ENCODE assay signal across 8 cellular contexts in the genomic region with DNA sequence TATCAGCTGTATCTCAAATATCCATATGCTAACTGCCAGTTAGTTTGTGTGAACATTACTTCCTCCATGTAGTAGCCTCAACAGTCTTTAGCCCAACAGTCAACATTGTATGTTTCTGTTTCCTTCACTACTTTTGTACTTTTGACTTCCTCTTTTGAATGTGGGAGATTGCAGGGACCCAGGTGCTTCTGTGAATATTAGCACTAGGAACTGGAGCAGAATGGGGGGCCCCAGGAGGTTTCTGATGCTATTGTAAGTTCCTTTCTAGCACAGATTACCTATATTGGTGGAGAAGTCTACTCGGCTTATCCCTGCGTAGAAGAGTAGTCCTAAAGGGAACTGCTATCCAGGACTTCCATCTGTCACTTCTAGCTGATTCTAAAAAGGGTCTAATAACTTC. TPM values are rescaled to one million over a fixed set of nuclear protein-coding genes. Genes with fewer than 3 reads are reported as not detected.
DNase-seq lines count a peak whose midpoint lies in the region; ATAC-seq and TF ChIP-seq lines count a peak whose summit lies in the region.

No MANE protein-coding gene starts in this region.

- no peaks in the 10 kb centered on the region for H3K27me3 ChIP-seq in breast epithelium

- H3K36me3 ChIP-seq in OCI-LY7 (ENCODE audit: insufficient read depth, low read length) (no peaks in the 10 kb centered on the region), breast epithelium (no peaks in the 10 kb centered on the region)

- intact Hi-C loops in OCI-LY7 (cut with micrococcal nuclease; ENCODE audit: unreplicated experiment), result loop anchor here (1.0 kb wide), 1 partner anchor 105 kb away; no protein-coding TSS in a partner anchor
- intact Hi-C loops in breast epithelium (cut with DNase I; ENCODE audit: low total_unique reads), result no loop called here

- peak overlapping the region; percentile 27; the same call in 1 of the 2 replicates for H3K4me2 ChIP-seq in OCI-LY7 (ENCODE audit: low read length)

- no peaks in the 10 kb centered on the region; the same call in 1 of the 2 replicates for H3K27me3 Mint-ChIP-seq in HFFc6 (ENCODE audit: insufficient read depth)

- BruUV-seq in OCI-LY7 (replicated peaks; lab: Mats Ljungman, UMichigan), result no TSS peak

- peak overlapping the region; percentile 52; the same call in 1 of the 2 replicates for H3K4me3 Mint-ChIP-seq in HFFc6

- H3K9me3 Mint-ChIP-seq in HFFc6, result no peaks in the 10 kb centered on the region

- CTCF ChIA-PET in OCI-LY7 (lab: Charles Lee; ENCODE audit: unreplicated experiment), result interaction anchor here (1.0 kb wide), 1 partner anchor 129 kb away, joined by 4 read pairs; no protein-coding TSS in a partner anchor

- H3K9me3 ChIP-seq in OCI-LY7 (ENCODE audit: low read length), result no peaks in the 10 kb centered on the region
- H3K9me3 ChIP-seq in breast epithelium, result no peaks in the 10 kb centered on the region

- no peaks in the 10 kb centered on the region for H4K20me1 ChIP-seq in OCI-LY7 (ENCODE audit: insufficient read depth, low read length)

- H3K4me3 ChIP-seq in OCI-LY7 (ENCODE audit: low read depth, low read length, poor library complexity, severe bottlenecking), result no peak overlapping the region
- no peak overlapping the region for H3K4me3 ChIP-seq in breast epithelium

- no peaks in the 10 kb centered on the region for H3K79me2 ChIP-seq in OCI-LY7 (ENCODE audit: insufficient read depth, low read depth, low read length)

- peak overlapping the region; percentile 80 for H3K27ac Mint-ChIP-seq in HFFc6

- POLR2A ChIA-PET in OCI-LY7 (lab: Charles Lee), result interaction anchor here (0.7 to 1.1 kb wide), 5 partner anchors 12 to 213 kb away, joined by 3 to 6 read pairs (median 4); no protein-coding TSS in a partner anchor

- no peaks in the 10 kb centered on the region for H3K9me2 ChIP-seq in OCI-LY7 (ENCODE audit: insufficient read depth, low read length)

- TF ChIP-seq CTCF in HFFc6 (IDR thresholded peaks at IDR 0.05) (no peak), OCI-LY7 (conservative IDR thresholded peaks at IDR 0.05; ENCODE audit: low read length) (no peak), breast epithelium (IDR thresholded peaks at IDR 0.05) (no peak)

- H3K27ac ChIP-seq in OCI-LY7 (ENCODE audit: low read depth, low read length, poor library complexity, severe bottlenecking), result peak overlapping the region; percentile 2
- no peak overlapping the region for H3K27ac ChIP-seq in breast epithelium

- ATAC-seq in GM18505 (IDR thresholded peaks at IDR 0.05; ENCODE audit: unreplicated experiment), result peak; percentile 29

- H3K4me1 Mint-ChIP-seq in HFFc6 (ENCODE audit: low read depth), result peaks cover 65% of the 10 kb centered on the region

- no peaks in the 10 kb centered on the region for H3K36me3 Mint-ChIP-seq in HFFc6 (ENCODE audit: low read depth)

- TF ChIP-seq POLR2A in GM18505 (IDR thresholded peaks at IDR 0.05; ENCODE audit: borderline replicate concordance, extremely low read depth, insufficient read depth, insufficient read length) (no peak), breast epithelium (IDR thresholded peaks at IDR 0.05) (no peak)

- DNase-seq in HFFc6 (no peak), OCI-LY7 (ENCODE audit: low spot score) (peak; percentile 88), midbrain (lab: John Stamatoyannopoulos, UW) (peak; percentile 6), NCI-H128 (lab: John Stamatoyannopoulos, UW; ENCODE audit: unreplicated experiment) (no peak), NCI-H1436 (lab: John Stamatoyannopoulos, UW) (no peak), breast epithelium (ENCODE audit: low spot score in 2 of 2) (no peak), islet precursor cell (no peak)

- H3K4me1 ChIP-seq in OCI-LY7 (ENCODE audit: insufficient read depth, low read length, poor library complexity, severe bottlenecking) (peaks cover 37% of the 10 kb centered on the region), breast epithelium (no peaks in the 10 kb centered on the region)

- H2AFZ ChIP-seq in OCI-LY7 (ENCODE audit: low read length), result no peak overlapping the region

RNA-seq across cellular contexts. Expression of a gene that starts 2.3 kb away (rescaled TPM):
- total RNA-seq in HFFc6 (2021; fragmentation: NEBNext Ultra II Directional; extraction: Animal tissue kit (Norgen Biotek cat#: 25700)), result 1 to 10 TPM; 1.8 to 7.4 (median 5.7) TPM
- total RNA-seq in OCI-LY7 (2014; rRNA removed; shearing (Covaris generic)), result not detected in 2 replicates
- total RNA-seq in OCI-LY7 (2022) (not detected in 2 replicates), breast epithelium (1 to 10 TPM; 1.1 to 7.9 (median 4.5) TPM)

Comparison
In these comparisons a context has a peak if more than half of its experiments do, and no peak if none do; other contexts are left out.
1. DNase-seq: peak in OCI-LY7 (single experiment) and midbrain (single experiment); none in HFFc6 (single experiment), NCI-H128 (single experiment), NCI-H1436 (single experiment), breast epithelium (0 of 2) and islet precursor cell (single experiment).